In genomic region chr17:79948918-79949645, GRCh38 we compare ENCODE assay signal across 2 cellular contexts.
TF ChIP-seq lines count a peak whose summit lies in the region.

No MANE protein-coding gene starts in this region.

TF ChIP-seq in GM12891, 5 proteins besides CTCF, POLR2A, EP300 and RAD21 (continued from another document):
- TF ChIP-seq PAX5 (IDR thresholded peaks at IDR 0.05; ENCODE audit: insufficient read depth, low read length, severe bottlenecking) = no peak
- TF ChIP-seq POU2F2 (IDR thresholded peaks at IDR 0.05; ENCODE audit: low read depth, low read length) = no peak

TF ChIP-seq in H1, 55 proteins besides CTCF, POLR2A, EP300 and RAD21 (continued from another document):
- TF ChIP-seq KDM4A (IDR thresholded peaks at IDR 0.05; ENCODE audit: low read depth, low read length, severe bottlenecking) (peak; percentile 16), CBX8 (IDR thresholded peaks at IDR 0.05; ENCODE audit: borderline replicate concordance, low read depth, low read length) (no peak), SP4 (IDR thresholded peaks at IDR 0.05; ENCODE audit: low read length) (0 out of 2 replicates have a peak, but pooled peaks have one; percentile 12)
